ENCODE assay signal across 14 cellular contexts in genomic region chr9:137416563-137417151, GRCh38. TPM values are rescaled to one million over a fixed set of nuclear protein-coding genes. Genes with fewer than 3 reads are reported as not detected.
A peak's percentile ranks its signal among the peaks of the same experiment; 100 is the strongest.
DNase-seq lines count a peak whose midpoint lies in the region; TF ChIP-seq lines count a peak whose summit lies in the region.
"Had no signal": no experiment of that assay in that cellular context is flagged by ENCODE, and none has a peak within 500 bp of the region (broad histone marks: within the 10 kb centered on the region; RNA-seq: fewer than 3 reads in every experiment).

No MANE protein-coding gene starts in this region.

- H3K18ac ChIP-seq in mesenchymal stem cell (ENCODE audit: low read depth in 1 of 2, low read length in 2 of 2): no peak overlapping the region

- H3K4me2 ChIP-seq in BLaER1 treated with 17β-estradiol and CSF1 and Interleukin-3, amounts not matched to agents 10 nM and 100 nM: peak overlapping the region; percentile 80 to 100 (median 90)
- no peak overlapping the region for H3K4me2 ChIP-seq in mesenchymal stem cell (ENCODE audit: low read length, poor library complexity, severe bottlenecking)

- H4K91ac ChIP-seq in mesenchymal stem cell (ENCODE audit: low read length): no peak overlapping the region

- H3K23ac ChIP-seq in mesenchymal stem cell (ENCODE audit: low read length in 2 of 2): no peak overlapping the region

- H4K8ac ChIP-seq in mesenchymal stem cell (ENCODE audit: low read length): no peak overlapping the region

- H3K14ac ChIP-seq in mesenchymal stem cell (ENCODE audit: low read length in 2 of 2): no peak overlapping the region

- no peak overlapping the region for H2AFZ ChIP-seq in mesenchymal stem cell (ENCODE audit: low read depth, low read length)

- H3K4me1 ChIP-seq in BLaER1 treated with 17β-estradiol and CSF1 and Interleukin-3, amounts not matched to agents 10 nM and 100 nM: peaks cover 74 to 87% (median 82%) of the 10 kb centered on the region in 10 experiments
- H3K4me1 ChIP-seq in mesenchymal stem cell (ENCODE audit: control insufficient read depth, insufficient read depth, low read depth, low read length): peaks cover 20% of the 10 kb centered on the region
- peaks cover 0 to 8% of the 10 kb centered on the region in 2 donors for H3K4me1 ChIP-seq in uterus

- H2BK5ac ChIP-seq in mesenchymal stem cell (ENCODE audit: low read depth, low read length, poor library complexity, severe bottlenecking): no peak overlapping the region

- H3K79me1 ChIP-seq in mesenchymal stem cell (replicated peaks; ENCODE audit: low read length, poor library complexity, severe bottlenecking): peaks cover 41% of the 10 kb centered on the region

- no peak overlapping the region for H2BK120ac ChIP-seq in mesenchymal stem cell (ENCODE audit: low read depth, low read length)

- DNase-seq in mesenchymal stem cell (no peak), uterus (no peak), occipital lobe (lab: John Stamatoyannopoulos, UW) (no peak)
- no peak for DNase-seq in stimulated activated CD4-positive, alpha-beta T cell treated with anti-CD3 and anti-CD28 coated beads, Interleukin-2, amount 100 ng/mL, for 24 hours
- DNase-seq: activated CD4-positive, CD25-positive, alpha-beta regulatory T cell; activated naive CD4-positive, alpha-beta T cell treated with Interleukin-2 at 50 U/mL for 16 hours; DMS 273 treated with DMSO at 0.1 percent for 48 hours; endodermal cell; gastrocnemius medialis; NCI-H2081; NCI-H524 treated with DMSO at 0.1 percent for 48 hours had no signal

- intact Hi-C loops in uterus (cut with DNase I; ENCODE audit: low total_unique reads): loop anchor here (10.0 kb wide), 1 partner anchor 112 kb away; the partner anchor contains the start of gene NRARP

- peaks cover 0 to 8% (median 0%) of the 10 kb centered on the region in 11 experiments; a peak in 1 of 22 replicates for H3K36me3 ChIP-seq in BLaER1 treated with 17β-estradiol and CSF1 and Interleukin-3, amounts not matched to agents 10 nM and 100 nM
- H3K36me3 ChIP-seq in mesenchymal stem cell (ENCODE audit: control insufficient read depth in 1 of 2, insufficient read depth in 2 of 2, low read depth in 1 of 2, low read length in 2 of 2) (peaks cover 0 to 29% of the 10 kb centered on the region in 2 experiments), uterus (no peaks in the 10 kb centered on the region)
- H3K36me3 ChIP-seq: gastrocnemius medialis had no signal

- H2BK15ac ChIP-seq in mesenchymal stem cell (ENCODE audit: low read depth, poor library complexity, severe bottlenecking): no peak overlapping the region

- no peak overlapping the region for H3K4ac ChIP-seq in mesenchymal stem cell (ENCODE audit: low read depth in 1 of 2, low read length in 2 of 2)

- H4K20me1 ChIP-seq in BLaER1 treated with 17β-estradiol and CSF1 and Interleukin-3, amounts not matched to agents 10 nM and 100 nM: peaks cover 0 to 44% (median 21%) of the 10 kb centered on the region in 11 experiments; a peak in 12 of 22 replicates

- WGBS in mesenchymal stem cell: 98% methylated on average over 45 of the region's 45 CpGs

- peak overlapping the region in 10 of 11 experiments; percentile 42 to 82 (median 74); a peak in 21 of 22 replicates for H3K27ac ChIP-seq in BLaER1 treated with 17β-estradiol and CSF1 and Interleukin-3, amounts not matched to agents 10 nM and 100 nM
- H3K27ac ChIP-seq in mesenchymal stem cell (ENCODE audit: low read length, poor library complexity, severe bottlenecking) (no peak overlapping the region), uterus (no peak overlapping the region)

- no peak for TF ChIP-seq POLR2A in uterus (IDR thresholded peaks at IDR 0.05)

- H3K27me3 ChIP-seq in BLaER1 treated with 17β-estradiol and CSF1 and Interleukin-3, amounts not matched to agents 10 nM and 100 nM: peaks cover 0 to 26% (median 23%) of the 10 kb centered on the region in 11 experiments; a peak in 16 of 22 replicates
- no peaks in the 10 kb centered on the region for H3K27me3 ChIP-seq in mesenchymal stem cell (ENCODE audit: control insufficient read depth in 1 of 2, insufficient read depth in 1 of 2, low read length in 2 of 2)
- H3K27me3 ChIP-seq in uterus: no peaks in the 10 kb centered on the region
- H3K27me3 ChIP-seq: gastrocnemius medialis had no signal

- peak overlapping the region; percentile 50 to 70 (median 60) for H3K4me3 ChIP-seq in BLaER1 treated with 17β-estradiol and CSF1 and Interleukin-3, amounts not matched to agents 10 nM and 100 nM
- H3K4me3 ChIP-seq in WI38 (ENCODE audit: low read depth, low read length) (peak overlapping the region; percentile 47; the same call in 1 of the 2 replicates), mesenchymal stem cell (ENCODE audit: insufficient read depth in 1 of 2, low read depth in 1 of 2, low read length in 2 of 2) (no peak overlapping the region), uterus (peak overlapping the region in 1 of 2 donors; percentile 18)

- H2AK5ac ChIP-seq in mesenchymal stem cell (ENCODE audit: low read length, severe bottlenecking): no peak overlapping the region

- no peaks in the 10 kb centered on the region for H3K9me3 ChIP-seq in BLaER1 treated with 17β-estradiol and CSF1 and Interleukin-3, amounts not matched to agents 10 nM and 100 nM (replicated peaks in 1 of 11)
- H3K9me3 ChIP-seq in mesenchymal stem cell (ENCODE audit: control insufficient read depth, low read length): no peaks in the 10 kb centered on the region
- H3K9me3 ChIP-seq in uterus: no peaks in the 10 kb centered on the region
- H3K9me3 ChIP-seq: gastrocnemius medialis had no signal

- no peak overlapping the region for H2BK12ac ChIP-seq in mesenchymal stem cell (ENCODE audit: low read length in 2 of 2)

- TF ChIP-seq CTCF in WI38 (IDR thresholded peaks at IDR 0.05; ENCODE audit: low read depth, low read length): no peak
- no peak for TF ChIP-seq CTCF in uterus (IDR thresholded peaks at IDR 0.05)

- peak overlapping the region; percentile 58 to 82 (median 76) for H3K9ac ChIP-seq in BLaER1 treated with 17β-estradiol and CSF1 and Interleukin-3, amounts not matched to agents 10 nM and 100 nM
- peak overlapping the region; percentile 18 for H3K9ac ChIP-seq in mesenchymal stem cell (ENCODE audit: low read length)

RNA-seq across cellular contexts. Expression of gene EXD3, which starts 6.3 kb away (rescaled TPM):
- polyA plus RNA-seq in mesenchymal stem cell (2013, experiment 1 of 2): 7.1 TPM
- 7.2 TPM for polyA plus RNA-seq in mesenchymal stem cell (2013, experiment 2 of 2)
- total RNA-seq in uterus: 10 to 100 TPM; 11.8 to 49.0 (median 31.5) TPM
- total RNA-seq in occipital lobe: 14.2 TPM

RNA-seq across cellular contexts. Expression of gene NOXA1, which starts 6.5 kb away (rescaled TPM):
- polyA plus RNA-seq in mesenchymal stem cell (2013, experiment 1 of 2): 0.21 TPM
- polyA plus RNA-seq in mesenchymal stem cell (2013, experiment 2 of 2): 0.14 TPM
- 10 to 100 TPM in 1 of 4 donors, 1 to 10 TPM in 2, under 1 TPM in 1; 0.29 to 13.3 (median 3.4) TPM for total RNA-seq in uterus
- 2.0 TPM for total RNA-seq in occipital lobe
- total RNA-seq: HT1080 had no signal

RNA-seq across cellular contexts. Expression of gene ENTPD8, which starts 24.5 kb away (rescaled TPM):
- polyA plus RNA-seq in mesenchymal stem cell (2013, experiment 1 of 2): 0.01 TPM
- 0.03 TPM for polyA plus RNA-seq in mesenchymal stem cell (2013, experiment 2 of 2)
- total RNA-seq in uterus: under 1 TPM in 1 of 4 donors, not detected in 3; 0.21 TPM
- 0.16 TPM for total RNA-seq in occipital lobe
- total RNA-seq: HT1080 had no signal

RNA-seq across cellular contexts. Expression of gene NSMF, which starts 42.5 kb away (rescaled TPM):
- polyA plus RNA-seq in mesenchymal stem cell (2013, experiment 1 of 2): 30.2 TPM
- 30.0 TPM for polyA plus RNA-seq in mesenchymal stem cell (2013, experiment 2 of 2)
- 10 to 100 TPM; 17.4 to 40.7 (median 32.1) TPM for total RNA-seq in uterus
- total RNA-seq in occipital lobe: 35.7 TPM

Comparison
In these comparisons a context has a peak if more than half of its experiments do, and no peak if none do; other contexts are left out.
1. H3K27ac ChIP-seq: peak in BLaER1 treated with 17β-estradiol and CSF1 and Interleukin-3, amounts not matched to agents 10 nM and 100 nM (10 of 11); none in mesenchymal stem cell (single experiment) and uterus (0 of 2).
2. H3K4me3 ChIP-seq: peak in BLaER1 treated with 17β-estradiol and CSF1 and Interleukin-3, amounts not matched to agents 10 nM and 100 nM (10 of 10) and WI38 (single experiment); none in mesenchymal stem cell (0 of 2).